ENCODE assay signal across 17 cellular contexts in the genomic region with DNA sequence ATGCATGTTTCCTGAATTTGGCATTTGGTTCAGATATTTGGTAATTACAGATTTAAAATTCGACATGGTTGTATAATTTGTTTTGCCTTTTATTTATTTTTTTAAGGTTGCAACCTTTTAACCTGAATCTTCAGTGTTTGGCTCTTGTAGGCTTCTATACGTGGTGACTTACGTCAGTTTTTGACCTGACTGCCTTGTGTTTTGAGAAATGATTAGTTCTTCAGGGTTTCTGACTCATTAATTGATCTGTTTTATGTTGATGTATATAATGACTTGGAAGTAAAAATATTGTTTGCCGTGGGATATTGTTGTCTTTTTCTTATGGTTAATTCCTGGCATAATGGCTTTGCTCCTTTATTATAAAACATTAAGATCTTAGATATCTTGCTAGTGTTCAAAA. TPM values are rescaled to one million over a fixed set of nuclear protein-coding genes. Genes with fewer than 3 reads are reported as not detected.
A peak's percentile ranks its signal among the peaks of the same experiment; 100 is the strongest.
DNase-seq lines count a peak whose midpoint lies in the region; ATAC-seq, FAIRE-seq and TF ChIP-seq lines count a peak whose summit lies in the region.
"Had no signal": no experiment of that assay in that cellular context is flagged by ENCODE, and none has a peak within 500 bp of the region (broad histone marks: within the 10 kb centered on the region; RNA-seq: fewer than 3 reads in every experiment).

No MANE protein-coding gene starts in this region.

- no peak for ATAC-seq in thoracic aorta (ENCODE audit: insufficient number of reproducible peaks, low FRiP score, low read depth)
- ATAC-seq in activated CD4-positive, CD25-positive, alpha-beta regulatory T cell treated with anti-CD3 and anti-CD28 coated beads, Interleukin-2, amount 50 U/mL, for 24 hours = no peak
- ATAC-seq: activated CD8-positive, alpha-beta T cell treated with anti-CD3 and anti-CD28 coated beads for 36 hours; CD8-positive, alpha-beta T cell; right lobe of liver had no signal

- H3F3A ChIP-seq in Loucy (ENCODE audit: low read depth) = no peaks in the 10 kb centered on the region

- no peak for TF ChIP-seq EP300 in ovary (IDR thresholded peaks at IDR 0.05)

- H3K9me3 ChIP-seq in Loucy (ENCODE audit: insufficient read depth, low read depth, low read length) = no peaks in the 10 kb centered on the region
- H3K9me3 ChIP-seq in mesodermal cell (ENCODE audit: control insufficient read depth, low read length) = no peaks in the 10 kb centered on the region
- H3K9me3 ChIP-seq in thoracic aorta = no peaks in the 10 kb centered on the region
- H3K9me3 ChIP-seq in HAP-1 = no peaks in the 10 kb centered on the region
- no peaks in the 10 kb centered on the region for H3K9me3 ChIP-seq in ovary
- H3K9me3 ChIP-seq: right lobe of liver, SJCRH30, upper lobe of left lung had no signal

- peak overlapping the region; percentile 94 for H3K4me2 ChIP-seq in Loucy (ENCODE audit: low read depth, low read length, poor library complexity, severe bottlenecking)

- DNase-seq in dorsolateral prefrontal cortex = no peak
- no peak for DNase-seq in thoracic aorta (ENCODE audit: low spot score)
- no peak for DNase-seq in H54 (ENCODE audit: insufficient read length, low spot score)
- DNase-seq in HAP-1 (ENCODE audit: low spot score in 2 of 2) = no peak
- DNase-seq in ovary = no peak
- DNase-seq: activated CD8-positive, alpha-beta T cell treated with anti-CD3 and anti-CD28 coated beads for 36 hours; amniotic stem cell; CD8-positive, alpha-beta T cell; NCI-H1048; NK-92 treated with Interleukin-12 subunit alpha and Interleukin-12 subunit beta, amount 100 ng/mL, for 24 hours; right lobe of liver; stimulated activated CD4-positive, alpha-beta T cell treated with anti-CD3 and anti-CD28 coated beads, Interleukin-4, amount 100 ng/mL, for 24 hours had no signal

- H3K4me1 ChIP-seq in Loucy (ENCODE audit: insufficient read depth, low read length, poor library complexity, severe bottlenecking) (peaks cover 24% of the 10 kb centered on the region), mesodermal cell (ENCODE audit: control insufficient read depth, insufficient read depth, low read length, poor library complexity, severe bottlenecking) (peaks cover 6% of the 10 kb centered on the region), thoracic aorta (ENCODE audit: control insufficient read depth in 1 of 2, low read depth in 2 of 2) (peaks cover 19 to 45% of the 10 kb centered on the region in 2 donors), HAP-1 (peaks cover 25% of the 10 kb centered on the region), ovary (ENCODE audit: insufficient read depth) (peaks cover 8% of the 10 kb centered on the region)
- H3K4me1 ChIP-seq: SJCRH30 had no signal

- peaks cover 22% of the 10 kb centered on the region for H3K79me2 ChIP-seq in Loucy (ENCODE audit: insufficient read depth, low read length)

- H3K4me3 ChIP-seq in Loucy (ENCODE audit: low read length, poor library complexity, severe bottlenecking) = no peak overlapping the region
- H3K4me3 ChIP-seq in dorsolateral prefrontal cortex = peak overlapping the region in 38 of 59 donors; percentile 1 to 92 (median 80)
- peak overlapping the region; percentile 88 for H3K4me3 ChIP-seq in mesodermal cell (ENCODE audit: extremely low read depth, insufficient read depth, low read length, poor library complexity, severe bottlenecking)
- peak overlapping the region; percentile 88 for H3K4me3 ChIP-seq in thoracic aorta
- H3K4me3 ChIP-seq in HAP-1 = no peak overlapping the region
- no peak overlapping the region for H3K4me3 ChIP-seq in ovary
- H3K4me3 ChIP-seq: SJCRH30 had no signal

- TF ChIP-seq POLR2A in H54 (IDR thresholded peaks at IDR 0.05; ENCODE audit: low read depth, low read length) = no peak
- no peak for TF ChIP-seq POLR2A in ovary (IDR thresholded peaks at IDR 0.05)

- WGBS in mesodermal cell (ENCODE audit: insufficient coverage in 2 of 2), 2 experiments = 72 to 95% methylated on average over 2 to 3 of the region's 4 CpGs
- WGBS in ovary, 3 donors = 43 to 48% (median 47%) methylated on average over 4 of the region's 4 CpGs

- H3K36me3 ChIP-seq in Loucy (ENCODE audit: insufficient read depth, low read length) (no peaks in the 10 kb centered on the region), mesodermal cell (ENCODE audit: control insufficient read depth, insufficient read depth, low read length) (peaks cover 20% of the 10 kb centered on the region), thoracic aorta (no peaks in the 10 kb centered on the region), HAP-1 (replicated peaks) (no peaks in the 10 kb centered on the region), ovary (no peaks in the 10 kb centered on the region)
- H3K36me3 ChIP-seq: right lobe of liver, SJCRH30, upper lobe of left lung had no signal

- TF ChIP-seq CTCF in Loucy (conservative IDR thresholded peaks at IDR 0.05; ENCODE audit: low read length) = no peak
- TF ChIP-seq CTCF in dorsolateral prefrontal cortex (IDR thresholded peaks at IDR 0.05 in 54 of 56, conservative IDR thresholded peaks at IDR 0.05 in 2 of 56; ENCODE audit: low read depth in 1 of 56, partially characterized antibody in 56 of 56) = no peak
- no peak for TF ChIP-seq CTCF in thoracic aorta (IDR thresholded peaks at IDR 0.05)
- TF ChIP-seq CTCF in ovary (IDR thresholded peaks at IDR 0.05) = no peak

- intact Hi-C loops in dorsolateral prefrontal cortex (cut with DNase I) = no loop called here
- intact Hi-C loops in ovary (cut with DNase I) = loop anchor here in 3 of 4 donors (10.0 kb wide), 1 partner anchor 54 kb away; no protein-coding TSS in a partner anchor

- in situ Hi-C loops in HAP-1 (cut with MboI; ENCODE audit: low sequenced_read_pairs) = no loop called here

- peaks cover 3% of the 10 kb centered on the region for H4K20me1 ChIP-seq in Loucy (ENCODE audit: insufficient read depth, low read length, poor library complexity, severe bottlenecking)

- H3K9ac ChIP-seq in Loucy (ENCODE audit: low read depth, low read length, poor library complexity, severe bottlenecking) = no peak overlapping the region

- no peaks in the 10 kb centered on the region for H3K9me2 ChIP-seq in Loucy (replicated peaks; ENCODE audit: low read depth, low read length)

- H2AFZ ChIP-seq in Loucy (ENCODE audit: low read length) = no peak overlapping the region

- FAIRE-seq in H54 (lab: Jason Lieb, UNC) = no peak

- H3K27me3 ChIP-seq in Loucy (ENCODE audit: insufficient read depth, low read length, poor library complexity, severe bottlenecking) (no peaks in the 10 kb centered on the region), dorsolateral prefrontal cortex (no peaks in the 10 kb centered on the region), thoracic aorta (replicated peaks; ENCODE audit: insufficient read depth) (no peaks in the 10 kb centered on the region), HAP-1 (ENCODE audit: low read depth) (no peaks in the 10 kb centered on the region), ovary (no peaks in the 10 kb centered on the region)
- H3K27me3 ChIP-seq: right lobe of liver, SJCRH30, upper lobe of left lung had no signal

- H3K27ac ChIP-seq in dorsolateral prefrontal cortex = peak overlapping the region in 18 of 59 donors; percentile 12 to 98 (median 80)
- no peak overlapping the region for H3K27ac ChIP-seq in mesodermal cell (ENCODE audit: low read depth, low read length, severe bottlenecking)
- no peak overlapping the region for H3K27ac ChIP-seq in thoracic aorta
- H3K27ac ChIP-seq in ovary = peak overlapping the region in 1 of 2 donors; percentile 94
- H3K27ac ChIP-seq: right lobe of liver, SJCRH30 had no signal

RNA-seq across cellular contexts. Expression of a gene that starts 2.4 kb away (rescaled TPM):
- total RNA-seq in dorsolateral prefrontal cortex (100 to 1,000 TPM in 2 of 120 experiments, 10 to 100 TPM in 118; 29.7 to 147 (median 57.1) TPM), thoracic aorta (10 to 100 TPM; 47.9 to 86.6 TPM), ovary (100 to 1,000 TPM in 3 of 7 donors, 10 to 100 TPM in 4; 60.3 to 134 (median 99.5) TPM)
- 27.9 TPM for polyA plus RNA-seq in mesodermal cell (2013, experiment 1 of 2)
- polyA plus RNA-seq in mesodermal cell (2013, experiment 2 of 2) = 31.1 TPM
- polyA plus RNA-seq in ovary = 10 to 100 TPM; 16.5 to 28.2 TPM
- total RNA-seq: activated CD8-positive, alpha-beta T cell treated with anti-CD3 and anti-CD28 coated beads for 36 hours had no signal

Comparison
In these comparisons a context has a peak if more than half of its experiments do, and no peak if none do; other contexts are left out.
1. H3K4me3 ChIP-seq: peak in dorsolateral prefrontal cortex (38 of 59), mesodermal cell (single experiment) and thoracic aorta (single experiment); none in Loucy (single experiment), HAP-1 (single experiment) and ovary (single experiment).
2. intact Hi-C loops: an anchor here in ovary (10.0 kb wide); none called in dorsolateral prefrontal cortex.